Comparison of ENCODE assay signal across 1 cellular context in genomic region chr12:57001448-57001906, GRCh38.
TF ChIP-seq lines count a peak whose summit lies in the region.

No MANE protein-coding gene starts in this region.

TF ChIP-seq in K562, 482 proteins besides CTCF, POLR2A, EP300 and RAD21 (continued from another document and continues in another):
- TF ChIP-seq ATF4 (CRISPR knock-in tag; IDR thresholded peaks at IDR 0.05), result 0 out of 2 replicates have a peak, but pooled peaks have one; percentile 17
- no peak for TF ChIP-seq ZNF175 (CRISPR knock-in tag; IDR thresholded peaks at IDR 0.05; ENCODE audit: low read depth)
- no peak for TF ChIP-seq ZBTB9 (CRISPR knock-in tag; IDR thresholded peaks at IDR 0.05)
- no peak for TF ChIP-seq ATF1 (CRISPR knock-in tag; IDR thresholded peaks at IDR 0.05)
- no peak for TF ChIP-seq ATF1 (tag; IDR thresholded peaks at IDR 0.05)
- TF ChIP-seq ZNF277 (CRISPR knock-in tag; IDR thresholded peaks at IDR 0.05; ENCODE audit: borderline replicate concordance), result no peak
- TF ChIP-seq SREBF2 (CRISPR knock-in tag; IDR thresholded peaks at IDR 0.05), result no peak
- no peak for TF ChIP-seq BRCA1 (IDR thresholded peaks at IDR 0.05)
- TF ChIP-seq BRCA1 (CRISPR knock-in tag; IDR thresholded peaks at IDR 0.05), result no peak
- TF ChIP-seq ETV6 (IDR thresholded peaks at IDR 0.05; ENCODE audit: borderline replicate concordance in 1 of 2, low read depth in 2 of 2, low read length in 1 of 2), result no peak
- TF ChIP-seq ETV6 (CRISPR knock-in tag; IDR thresholded peaks at IDR 0.05; ENCODE audit: borderline replicate concordance), result no peak
- TF ChIP-seq THAP12 (CRISPR knock-in tag; IDR thresholded peaks at IDR 0.05), result no peak
- no peak for TF ChIP-seq ZC3H4 (CRISPR knock-in tag; IDR thresholded peaks at IDR 0.05; ENCODE audit: borderline replicate concordance)
- TF ChIP-seq ZNF212 (CRISPR knock-in tag; IDR thresholded peaks at IDR 0.05), result no peak
- TF ChIP-seq NFE2L1 (tag; IDR thresholded peaks at IDR 0.05; ENCODE audit: borderline replicate concordance, low read depth), result no peak
- no peak for TF ChIP-seq ZNF140 (CRISPR knock-in tag; IDR thresholded peaks at IDR 0.05)
- no peak for TF ChIP-seq ZNF551 (CRISPR knock-in tag; IDR thresholded peaks at IDR 0.05)
- no peak for TF ChIP-seq CHD1 (IDR thresholded peaks at IDR 0.05; ENCODE audit: low read length)
- peak; percentile 44 for TF ChIP-seq RBFOX2 (IDR thresholded peaks at IDR 0.05; ENCODE audit: low read depth, low read length)
- TF ChIP-seq ZNF707 (CRISPR knock-in tag; conservative IDR thresholded peaks at IDR 0.05), result no peak
- TF ChIP-seq ZBTB34 (CRISPR knock-in tag; IDR thresholded peaks at IDR 0.05), result no peak
- TF ChIP-seq PKNOX1 (IDR thresholded peaks at IDR 0.05), result 0 out of 2 replicates have a peak, but pooled peaks have one; percentile 26
- no peak for TF ChIP-seq ZNF23 (CRISPR knock-in tag; IDR thresholded peaks at IDR 0.05)
- no peak for TF ChIP-seq ZBTB8A (IDR thresholded peaks at IDR 0.05; ENCODE audit: partially characterized antibody)
- TF ChIP-seq ZNF311 (CRISPR knock-in tag; IDR thresholded peaks at IDR 0.05), result no peak
- TF ChIP-seq NBN (IDR thresholded peaks at IDR 0.05; ENCODE audit: low read depth), result 0 out of 2 replicates have a peak, but pooled peaks have one; percentile 56
- TF ChIP-seq AFF1 (IDR thresholded peaks at IDR 0.05; ENCODE audit: low read depth in 1 of 2, partially characterized antibody in 2 of 2), result no peak
- no peak for TF ChIP-seq THRA (IDR thresholded peaks at IDR 0.05)
- peak; percentile 89 for TF ChIP-seq CC2D1A (IDR thresholded peaks at IDR 0.05)
- TF ChIP-seq HSF4 (CRISPR knock-in tag; IDR thresholded peaks at IDR 0.05; ENCODE audit: borderline replicate concordance), result no peak
- no peak for TF ChIP-seq FOXP1 (CRISPR knock-in tag; IDR thresholded peaks at IDR 0.05)
- TF ChIP-seq TSC22D4 (tag; IDR thresholded peaks at IDR 0.05), result no peak
- no peak for TF ChIP-seq ZBTB2 (IDR thresholded peaks at IDR 0.05)
- TF ChIP-seq BMI1 (IDR thresholded peaks at IDR 0.05; ENCODE audit: low read length), result no peak
- no peak for TF ChIP-seq ZNF354B (CRISPR knock-in tag; IDR thresholded peaks at IDR 0.05)
- TF ChIP-seq TRIM28 (IDR thresholded peaks at IDR 0.05), result no peak
- TF ChIP-seq MYNN (IDR thresholded peaks at IDR 0.05), result peak; percentile 41; the same call in 1 of the 2 replicates
- TF ChIP-seq MYNN (CRISPR knock-in tag; IDR thresholded peaks at IDR 0.05), result no peak
- no peak for TF ChIP-seq CSDE1 (IDR thresholded peaks at IDR 0.05)
- no peak for TF ChIP-seq NR0B1 (IDR thresholded peaks at IDR 0.05; ENCODE audit: partially characterized antibody)
- TF ChIP-seq BCL6 (CRISPR knock-in tag; IDR thresholded peaks at IDR 0.05), result no peak
- TF ChIP-seq SMC3 (conservative IDR thresholded peaks at IDR 0.05; ENCODE audit: insufficient read depth, low read depth, low read length), result peak; percentile 98
- no peak for TF ChIP-seq ZNF699 (CRISPR knock-in tag; IDR thresholded peaks at IDR 0.05; ENCODE audit: insufficient replicate concordance)
- TF ChIP-seq ZBTB33 (CRISPR knock-in tag; IDR thresholded peaks at IDR 0.05), result 0 out of 2 replicates have a peak, but pooled peaks have one; percentile 25
